ENCODE assay signal across 29 cellular contexts in genomic region chr4:38049545-38050170, GRCh38.
A peak's percentile ranks its signal among the peaks of the same experiment; 100 is the strongest.
DNase-seq lines count a peak whose midpoint lies in the region; ATAC-seq, FAIRE-seq and TF ChIP-seq lines count a peak whose summit lies in the region.
"Had no signal": no experiment of that assay in that cellular context is flagged by ENCODE, and none has a peak within 500 bp of the region (broad histone marks: within the 10 kb centered on the region; RNA-seq: fewer than 3 reads in every experiment).

No MANE protein-coding gene starts in this region.

- H3K9me3 Mint-ChIP-seq in activated T-cell treated with anti-CD3 and anti-CD28 coated beads, Interleukin-2, amount 50 U/mL, for 72 hours = no peaks in the 10 kb centered on the region
- H3K9me3 Mint-ChIP-seq in stimulated activated naive B cell treated with anti-CD40 and anti-IgM and Interleukin-4, amounts not matched to agents 10 μg/mL and 1 μg/mL and 100 μg/mL, for 72 hours = no peaks in the 10 kb centered on the region
- H3K9me3 Mint-ChIP-seq: activated naive CD4-positive, alpha-beta T cell treated with anti-CD3 and anti-CD28 coated beads for 36 hours; activated T-cell treated with anti-CD3 and anti-CD28 coated beads, Interleukin-2, amount 50 U/mL, for 4 hours; CD4-positive, alpha-beta memory T cell; dendritic cell treated with granulocyte-macrophage colony-stimulating factor and Interleukin-4, amounts not matched to agents 40 ng/mL and 50 ng/mL, for 4 days; GM23338; nephron progenitor cell; T-cell had no signal

- no peaks in the 10 kb centered on the region for H3K27me3 Mint-ChIP-seq in activated T-cell treated with anti-CD3 and anti-CD28 coated beads, Interleukin-2, amount 50 U/mL, for 72 hours (ENCODE audit: low read depth)
- H3K27me3 Mint-ChIP-seq in stimulated activated naive B cell treated with anti-CD40 and anti-IgM and Interleukin-4, amounts not matched to agents 10 μg/mL and 1 μg/mL and 100 μg/mL, for 72 hours = no peaks in the 10 kb centered on the region
- H3K27me3 Mint-ChIP-seq: CD4-positive, alpha-beta memory T cell; dendritic cell treated with granulocyte-macrophage colony-stimulating factor and Interleukin-4, amounts not matched to agents 40 ng/mL and 50 ng/mL, for 4 days; T-cell had no signal

- H3K36me3 Mint-ChIP-seq in activated T-cell treated with anti-CD3 and anti-CD28 coated beads, Interleukin-2, amount 50 U/mL, for 72 hours (ENCODE audit: insufficient read depth in 2 of 2) = peaks cover 4 to 15% of the 10 kb centered on the region in 2 donors
- H3K36me3 Mint-ChIP-seq in stimulated activated naive B cell treated with anti-CD40 and anti-IgM and Interleukin-4, amounts not matched to agents 10 μg/mL and 1 μg/mL and 100 μg/mL, for 72 hours = peaks cover 35 to 42% of the 10 kb centered on the region in 2 donors

- no peaks in the 10 kb centered on the region for H3K36me3 ChIP-seq in bronchial epithelial cell (ENCODE audit: control insufficient read depth, insufficient read depth, low read length)
- H3K36me3 ChIP-seq: MG63 had no signal

- no peaks in the 10 kb centered on the region for H3K4me1 Mint-ChIP-seq in activated T-cell treated with anti-CD3 and anti-CD28 coated beads, Interleukin-2, amount 50 U/mL, for 72 hours (ENCODE audit: low read depth)
- H3K4me1 Mint-ChIP-seq in stimulated activated naive B cell treated with anti-CD40 and anti-IgM and Interleukin-4, amounts not matched to agents 10 μg/mL and 1 μg/mL and 100 μg/mL, for 72 hours = no peaks in the 10 kb centered on the region
- H3K4me1 Mint-ChIP-seq: CD4-positive, alpha-beta memory T cell; T-cell had no signal

- H3K4me3 ChIP-seq in bronchial epithelial cell (ENCODE audit: low read depth, low read length) = peak overlapping the region; percentile 12
- H3K4me3 ChIP-seq: GM23338, K562, MG63, SJSA1 had no signal

- ATAC-seq in activated T-cell treated with anti-CD3 and anti-CD28 coated beads, Interleukin-2, amount 50 U/mL, for 72 hours (replicated peaks in 1 of 2) = no peak
- no peak for ATAC-seq in stimulated activated naive B cell treated with anti-CD40 and anti-IgM and Interleukin-4, amounts not matched to agents 10 μg/mL and 1 μg/mL and 100 μg/mL, for 72 hours (replicated peaks)
- ATAC-seq: activated T-cell treated with anti-CD3 and anti-CD28 coated beads, Interleukin-2, amount 50 U/mL, for 4 hours; GM23338; left lobe of liver; T-cell had no signal

- peak overlapping the region; percentile 56 for H3K27ac Mint-ChIP-seq in activated T-cell treated with anti-CD3 and anti-CD28 coated beads, Interleukin-2, amount 50 U/mL, for 72 hours
- H3K27ac Mint-ChIP-seq in stimulated activated naive B cell treated with anti-CD40 and anti-IgM and Interleukin-4, amounts not matched to agents 10 μg/mL and 1 μg/mL and 100 μg/mL, for 72 hours = peak overlapping the region; percentile 69
- H3K27ac Mint-ChIP-seq: activated naive CD4-positive, alpha-beta T cell treated with anti-CD3 and anti-CD28 coated beads for 36 hours; CD4-positive, alpha-beta memory T cell; dendritic cell treated with granulocyte-macrophage colony-stimulating factor and Interleukin-4, amounts not matched to agents 40 ng/mL and 50 ng/mL, for 4 days; GM23338; T-cell had no signal

- in situ Hi-C loops in GM13976 (cut with MboI; ENCODE audit: low sequenced_read_pairs, unreplicated experiment) = no loop called here

- TF ChIP-seq CTCF in bronchial epithelial cell (IDR thresholded peaks at IDR 0.05; ENCODE audit: insufficient read depth, low read length, severe bottlenecking) (no peak), GM13976 (IDR thresholded peaks at IDR 0.05; ENCODE audit: borderline replicate concordance, control extremely low read depth, extremely low read depth, insufficient read depth, missing control alignments) (no peak)

- no peak overlapping the region for H3K4me3 Mint-ChIP-seq in activated T-cell treated with anti-CD3 and anti-CD28 coated beads, Interleukin-2, amount 50 U/mL, for 72 hours
- no peak overlapping the region for H3K4me3 Mint-ChIP-seq in stimulated activated naive B cell treated with anti-CD40 and anti-IgM and Interleukin-4, amounts not matched to agents 10 μg/mL and 1 μg/mL and 100 μg/mL, for 72 hours
- H3K4me3 Mint-ChIP-seq: activated naive CD4-positive, alpha-beta T cell treated with anti-CD3 and anti-CD28 coated beads for 36 hours; activated T-cell treated with anti-CD3 and anti-CD28 coated beads, Interleukin-2, amount 50 U/mL, for 4 hours; CD4-positive, alpha-beta memory T cell; dendritic cell treated with granulocyte-macrophage colony-stimulating factor and Interleukin-4, amounts not matched to agents 40 ng/mL and 50 ng/mL, for 4 days; GM23338; nephron progenitor cell; T-cell had no signal

- DNase-seq in activated T-cell treated with anti-CD3 and anti-CD28 coated beads, Interleukin-2, amount 50 U/mL, for 72 hours = no peak
- DNase-seq in activated T-cell treated with anti-CD3 and anti-CD28 coated beads, Interleukin-2, amount 50 U/mL, for 1 hour = no peak
- peak; percentile 93 for DNase-seq in bronchial epithelial cell (ENCODE audit: low read depth)
- peak; percentile 75 for DNase-seq in kidney tubule cell (ENCODE audit: low spot score)
- DNase-seq in stimulated activated naive B cell treated with anti-CD40 and anti-IgM and Interleukin-4, amounts not matched to agents 10 μg/mL and 1 μg/mL and 100 μg/mL, for 72 hours = no peak
- no peak for DNase-seq in GM13976 (ENCODE audit: low spot score)
- DNase-seq in NCI-H2081 treated with DMSO at 0.1 percent for 48 hours (lab: John Stamatoyannopoulos, UW) = no peak
- no peak for DNase-seq in NCI-H2107 treated with DMSO at 0.1 percent for 48 hours (lab: John Stamatoyannopoulos, UW; ENCODE audit: unreplicated experiment)
- DNase-seq: 8988T; activated CD4-positive, alpha-beta T cell treated with anti-CD3 and anti-CD28 coated beads for 1 hour; activated CD8-positive, alpha-beta memory T cell treated with anti-CD3 and anti-CD28 coated beads for 24 hours; activated naive CD4-positive, alpha-beta T cell treated with anti-CD3 and anti-CD28 coated beads for 36 hours; activated T-cell treated with anti-CD3 and anti-CD28 coated beads, Interleukin-2, amount 50 U/mL, for 4 hours; amygdala; CD4-positive, alpha-beta memory T cell; central memory CD4-positive, alpha-beta T cell; MG63; midbrain; NCI-H1417; NCI-H2171 treated with DMSO at 0.1 percent for 48 hours; NCI-H524 treated with DMSO at 0.1 percent for 48 hours; nephron progenitor cell; NK-92 treated with Interleukin-12 subunit alpha and Interleukin-12 subunit beta, amount 100 ng/mL, for 24 hours; T-cell had no signal

- H3K27me3 ChIP-seq in bronchial epithelial cell (ENCODE audit: control insufficient read depth, insufficient read depth, low read length) = no peaks in the 10 kb centered on the region
- H3K27me3 ChIP-seq: MG63, SJSA1 had no signal

- FAIRE-seq in bronchial epithelial cell (lab: Jason Lieb, UNC) = peak; percentile 83
- FAIRE-seq: K562 had no signal

Comparison
In these comparisons a context has a peak if more than half of its experiments do, and no peak if none do; other contexts are left out.
1. DNase-seq: peak in bronchial epithelial cell (single experiment) and kidney tubule cell (single experiment); none in activated T-cell treated with anti-CD3 and anti-CD28 coated beads, Interleukin-2, amount 50 U/mL, for 72 hours (0 of 2), activated T-cell treated with anti-CD3 and anti-CD28 coated beads, Interleukin-2, amount 50 U/mL, for 1 hour (single experiment), stimulated activated naive B cell treated with anti-CD40 and anti-IgM and Interleukin-4, amounts not matched to agents 10 μg/mL and 1 μg/mL and 100 μg/mL, for 72 hours (single experiment), GM13976 (single experiment), NCI-H2081 treated with DMSO at 0.1 percent for 48 hours (single experiment) and NCI-H2107 treated with DMSO at 0.1 percent for 48 hours (single experiment).